Comparison of ENCODE assay signal across 8 cellular contexts in genomic region chr6:151451950-151452749, GRCh38. TPM values are rescaled to one million over a fixed set of nuclear protein-coding genes. Genes with fewer than 3 reads are reported as not detected.
DNase-seq lines count a peak whose midpoint lies in the region; ATAC-seq, FAIRE-seq and TF ChIP-seq lines count a peak whose summit lies in the region.

RMND1 (minus strand) TSS chr6:151452126; CDS start chr6:151445811, 6,315 bp downstream.

- DNase-seq in EL (peak; percentile 100), H54 (ENCODE audit: insufficient read length, low spot score) (peak; percentile 90), fibroblast of mammary gland (ENCODE audit: low read depth) (peak; percentile 100)
- peak; percentile 99 for DNase-seq in activated T-helper 9 cell treated with anti-CD3 and anti-CD28 coated beads, Interleukin-2, amount 50 U/mL, for 16 hours (ENCODE audit: low read depth)
- DNase-seq in naive thymus-derived CD8-positive, alpha-beta T cell = peak; percentile 96 to 100 (median 99)
- DNase-seq in stimulated activated naive CD4-positive, alpha-beta T cell (lab: John Stamatoyannopoulos, UW) = peak; percentile 95 to 99 (median 99)

- H3K27ac Mint-ChIP-seq in naive thymus-derived CD8-positive, alpha-beta T cell = peak within 1 kb of the TSS; percentile 88 to 96 (median 94)

- H3K4me2 ChIP-seq in Loucy (ENCODE audit: low read depth, low read length, poor library complexity, severe bottlenecking) = peak within 1 kb of the TSS; percentile 91

- H3K4me1 Mint-ChIP-seq in naive thymus-derived CD8-positive, alpha-beta T cell = peaks cover 25 to 60% (median 56%) of the 10 kb centered on the region in 4 donors

- H3K36me3 Mint-ChIP-seq in naive thymus-derived CD8-positive, alpha-beta T cell = peaks cover 0 to 11% (median 2%) of the 10 kb centered on the region in 3 donors

- H2AFZ ChIP-seq in Loucy (ENCODE audit: low read length) = peak within 1 kb of the TSS; percentile 91

- peak; percentile 86 for FAIRE-seq in H54 (lab: Jason Lieb, UNC)

- H4K20me1 ChIP-seq in Loucy (ENCODE audit: insufficient read depth, low read length, poor library complexity, severe bottlenecking) = peaks cover 13% of the 10 kb centered on the region

- H3F3A ChIP-seq in Loucy (ENCODE audit: low read depth) = no peaks in the 10 kb centered on the region

- H3K27me3 Mint-ChIP-seq in naive thymus-derived CD8-positive, alpha-beta T cell = no peaks in the 10 kb centered on the region

- peaks cover 47% of the 10 kb centered on the region for H3K79me2 ChIP-seq in Loucy (ENCODE audit: insufficient read depth, low read length)

- H3K9me3 ChIP-seq in Loucy (ENCODE audit: insufficient read depth, low read depth, low read length) = no peaks in the 10 kb centered on the region

- peak within 1 kb of the TSS; percentile 85 to 99 (median 97) for H3K4me3 Mint-ChIP-seq in naive thymus-derived CD8-positive, alpha-beta T cell

- H3K4me1 ChIP-seq in Loucy (ENCODE audit: insufficient read depth, low read length, poor library complexity, severe bottlenecking) = peaks cover 35% of the 10 kb centered on the region

- H3K36me3 ChIP-seq in Loucy (ENCODE audit: insufficient read depth, low read length) = no peaks in the 10 kb centered on the region

- no peaks in the 10 kb centered on the region for H3K27me3 ChIP-seq in Loucy (ENCODE audit: insufficient read depth, low read length, poor library complexity, severe bottlenecking)

- peaks cover 0 to 3% (median 0%) of the 10 kb centered on the region in 9 donors for H3K9me3 Mint-ChIP-seq in naive thymus-derived CD8-positive, alpha-beta T cell

- TF ChIP-seq POLR2A in H54 (IDR thresholded peaks at IDR 0.05; ENCODE audit: low read depth, low read length) (peak; percentile 88), Raji (IDR thresholded peaks at IDR 0.05; ENCODE audit: insufficient read depth, low read depth, low read length) (peak; percentile 93)

- peak within 1 kb of the TSS; percentile 93 for H3K9ac ChIP-seq in Loucy (ENCODE audit: low read depth, low read length, poor library complexity, severe bottlenecking)

- POLR2A ChIA-PET in naive thymus-derived CD8-positive, alpha-beta T cell (lab: Charles Lee) = interaction anchor here (0.6 to 2.3 kb wide), 10 partner anchors 8 to 1531 kb away, joined by 3 to 49 read pairs (median 4); partner anchors contain the start of genes FBXO5 and ZBTB2

- H3K4me3 ChIP-seq in Loucy (ENCODE audit: low read length, poor library complexity, severe bottlenecking) (peak within 1 kb of the TSS; percentile 95), fibroblast of mammary gland (ENCODE audit: control insufficient read depth, low read depth, low read length) (peak within 1 kb of the TSS; percentile 98)

- no peak for TF ChIP-seq CTCF in Loucy (conservative IDR thresholded peaks at IDR 0.05; ENCODE audit: low read length)
- no peak for TF ChIP-seq CTCF in fibroblast of mammary gland (conservative IDR thresholded peaks at IDR 0.05; ENCODE audit: control insufficient read depth, insufficient read depth, low read depth, low read length)

- H3K9me2 ChIP-seq in Loucy (replicated peaks; ENCODE audit: low read depth, low read length) = no peaks in the 10 kb centered on the region

- ATAC-seq in naive thymus-derived CD8-positive, alpha-beta T cell = peak; percentile 94 to 96

RNA-seq across cellular contexts. Expression of gene RMND1, which starts in this region (rescaled TPM):
- total RNA-seq in naive thymus-derived CD8-positive, alpha-beta T cell = 10 to 100 TPM; 16.0 to 18.3 TPM
- polyA plus RNA-seq in naive thymus-derived CD8-positive, alpha-beta T cell = 10 to 100 TPM in 2 of 3 donors, 1 to 10 TPM in 1; 7.7 to 13.9 (median 10.7) TPM

Comparison
In these comparisons a context has a peak if more than half of its experiments do, and no peak if none do; other contexts are left out.
1. Peak in every context shown above with its lines: DNase-seq, ATAC-seq and H3K4me3 ChIP-seq.